ENCODE assay signal across 20 cellular contexts in the genomic region with DNA sequence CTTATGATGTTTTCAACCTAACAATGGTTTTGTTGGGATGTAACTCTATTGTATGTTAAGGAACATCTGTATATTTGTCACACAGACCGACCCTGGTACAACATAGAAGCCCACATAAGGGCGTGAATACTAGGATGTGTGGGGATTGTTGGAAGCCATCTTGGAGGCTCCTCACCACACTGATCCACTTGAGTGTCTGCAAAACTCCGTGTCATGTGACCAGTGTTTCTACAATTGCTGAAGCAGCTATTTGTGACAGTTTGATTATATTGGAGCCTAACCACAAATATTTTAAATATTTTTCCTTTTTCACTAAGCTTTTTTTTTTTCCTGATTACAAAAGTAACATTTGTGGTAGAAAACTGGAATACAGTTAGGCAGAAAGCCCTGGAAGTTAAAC. TPM values are rescaled to one million over a fixed set of nuclear protein-coding genes. Genes with fewer than 3 reads are reported as not detected.
DNase-seq lines count a peak whose midpoint lies in the region; ATAC-seq and TF ChIP-seq lines count a peak whose summit lies in the region.
"Had no signal": no experiment of that assay in that cellular context is flagged by ENCODE, and none has a peak within 500 bp of the region (broad histone marks: within the 10 kb centered on the region; RNA-seq: fewer than 3 reads in every experiment).

No MANE protein-coding gene starts in this region.

- CTCF ChIA-PET in IMR-90 (lab: Yijun Ruan, JAX): interaction anchor here (0.7 to 1.7 kb wide), 4 partner anchors 9 to 1145 kb away, joined by 3 to 6 read pairs (median 4); no protein-coding TSS in a partner anchor

- H3K23ac ChIP-seq in IMR-90 (ENCODE audit: low read depth, low read length): no peak overlapping the region

- H2AK9ac ChIP-seq in IMR-90 (replicated peaks; ENCODE audit: low read depth, low read length, poor library complexity): no peak overlapping the region

- ATAC-seq in IMR-90 (ENCODE audit: low read depth) (peak; percentile 81), GM19351 (IDR thresholded peaks at IDR 0.05; ENCODE audit: unreplicated experiment) (no peak), left colon (no peak)
- ATAC-seq: HCT116; naive thymus-derived CD8-positive, alpha-beta T cell had no signal

- H3K36me3 ChIP-seq in IMR-90 (ENCODE audit: control insufficient read depth, insufficient read depth, low read length): no peaks in the 10 kb centered on the region
- H3K36me3 ChIP-seq in osteoblast (ENCODE audit: insufficient read depth, low read length): no peaks in the 10 kb centered on the region
- H3K36me3 ChIP-seq: cardiac muscle cell, Peyer's patch, prostate gland, stomach had no signal

- intact Hi-C loops in IMR-90 (cut with micrococcal nuclease): loop anchor here (5.0 kb wide), 1 partner anchor 59 kb away; no protein-coding TSS in a partner anchor
- intact Hi-C loops in left colon (cut with DNase I, micrococcal nuclease): no loop called here

- peak overlapping the region; percentile 79 for H2BK5ac ChIP-seq in IMR-90 (ENCODE audit: low read depth, low read length, poor library complexity, severe bottlenecking)

- H2BK120ac ChIP-seq in IMR-90 (ENCODE audit: low read depth, low read length): peak overlapping the region; percentile 69

- peak overlapping the region; percentile 51; the same call in 1 of the 2 replicates for H3K18ac ChIP-seq in IMR-90 (ENCODE audit: low read depth, low read length)

- no TSS peak for BruUV-seq in IMR-90 (replicated peaks; lab: Mats Ljungman, UMichigan)

- no peak overlapping the region for H4K91ac ChIP-seq in IMR-90 (ENCODE audit: insufficient read depth, low read depth, low read length)

- H3K9ac ChIP-seq in IMR-90 (ENCODE audit: low read depth, low read length): no peak overlapping the region

- no CpG with 5 or more reads among the region's 3 CpGs for WGBS in IMR-90 (ENCODE audit: extremely low coverage in 2 of 2, insufficient read length in 1 of 2), 2 experiments

- peak overlapping the region; percentile 75; the same call in 1 of the 2 replicates for H2AK5ac ChIP-seq in IMR-90 (ENCODE audit: low read depth, low read length)

- no peak overlapping the region for H3K4me3 ChIP-seq in IMR-90 (ENCODE audit: insufficient read depth, low read depth, low read length)
- H3K4me3 ChIP-seq in choroid plexus epithelial cell (ENCODE audit: low read depth, low read length): no peak overlapping the region
- no peak overlapping the region for H3K4me3 ChIP-seq in osteoblast (ENCODE audit: insufficient read depth, low read length)
- H3K4me3 ChIP-seq: cardiac muscle cell, lung, Peyer's patch, prostate gland, stomach had no signal

- DNase-seq in AG09319 (ENCODE audit: extremely low read depth, low read depth) (peak; percentile 39), IMR-90 (peak; percentile 83), choroid plexus epithelial cell (ENCODE audit: low read depth) (peak; percentile 77), osteoblast (ENCODE audit: insufficient read length, low spot score, missing footprints) (no peak), SKM-1 treated with dmso at 0.1 percent for 144 hours (lab: John Stamatoyannopoulos, UW; ENCODE audit: unreplicated experiment) (no peak), left colon (no peak)
- DNase-seq in NK-92 treated with Interleukin-12 subunit alpha and Interleukin-12 subunit beta, amount 100 ng/mL, for 24 hours (lab: John Stamatoyannopoulos, UW): no peak
- DNase-seq: activated CD4-positive, alpha-beta T cell treated with anti-CD3 and anti-CD28 coated beads, Interleukin-2, amount 50 U/mL, for 4 hours; effector CD4-positive, alpha-beta T cell; foreskin keratinocyte; naive thymus-derived CD8-positive, alpha-beta T cell; NCI-H1105 treated with DMSO at 0.1 percent for 48 hours; Peyer's patch; stimulated activated CD4-positive, alpha-beta T cell treated with anti-CD3 and anti-CD28 coated beads, Interleukin-15, amount 100 ng/mL, for 24 hours; stomach had no signal

- H3K79me2 ChIP-seq in osteoblast (ENCODE audit: insufficient read depth, low read length): peaks cover 86% of the 10 kb centered on the region

- H2BK20ac ChIP-seq in IMR-90 (ENCODE audit: low read depth, low read length): no peak overlapping the region

- H3K79me1 ChIP-seq in IMR-90 (ENCODE audit: low read depth in 1 of 2, low read length in 2 of 2): peaks cover 25 to 64% of the 10 kb centered on the region in 2 experiments

- peak overlapping the region; percentile 59; the same call in 1 of the 2 replicates for H3K4ac ChIP-seq in IMR-90 (ENCODE audit: low read depth, low read length)

- no peak for TF ChIP-seq POLR2A in IMR-90 (IDR thresholded peaks at IDR 0.05; ENCODE audit: low read depth, low read length)

- H3K9me3 ChIP-seq in IMR-90 (ENCODE audit: control insufficient read depth, insufficient read depth, low read length) (no peaks in the 10 kb centered on the region), osteoblast (ENCODE audit: low read depth, low read length) (no peaks in the 10 kb centered on the region)
- H3K9me3 ChIP-seq: Peyer's patch, prostate gland had no signal

- H4K20me1 ChIP-seq in IMR-90 (ENCODE audit: insufficient read depth, low read length) (peaks cover 26% of the 10 kb centered on the region), osteoblast (ENCODE audit: insufficient read depth, low read length) (peaks cover 12% of the 10 kb centered on the region)

- H4K5ac ChIP-seq in IMR-90 (ENCODE audit: low read depth, low read length): no peak overlapping the region

- POLR2A ChIA-PET in IMR-90 (lab: Charles Lee; ENCODE audit: unreplicated experiment): interaction anchor here (0.6 kb wide), 2 partner anchors 9 to 15 kb away, joined by 3 read pairs; no protein-coding TSS in a partner anchor

- H3K56ac ChIP-seq in IMR-90 (ENCODE audit: extremely low read depth, insufficient read depth, low read length): no peak overlapping the region

- TF ChIP-seq CTCF in AG09319 (IDR thresholded peaks at IDR 0.05; ENCODE audit: low read depth, low read length): no peak
- no peak for TF ChIP-seq CTCF in IMR-90 (conservative IDR thresholded peaks at IDR 0.05; ENCODE audit: low read depth, low read length)
- TF ChIP-seq CTCF in choroid plexus epithelial cell (conservative IDR thresholded peaks at IDR 0.05; ENCODE audit: low read depth, low read length): no peak
- no peak for TF ChIP-seq CTCF in osteoblast (IDR thresholded peaks at IDR 0.05; ENCODE audit: extremely low read depth, low read depth, low read length)

- dilution Hi-C loops in IMR-90 (cut with HindIII; ENCODE audit: low sequenced_read_pairs, unreplicated experiment): no loop called here

- H4K8ac ChIP-seq in IMR-90 (ENCODE audit: low read depth in 2 of 2, low read length in 2 of 2): peak overlapping the region in 1 of 2 experiments; percentile 78; a peak in 2 of 4 replicates

- H3K4me1 ChIP-seq in IMR-90 (ENCODE audit: control insufficient read depth, insufficient read depth, low read length) (peaks cover 7% of the 10 kb centered on the region), osteoblast (ENCODE audit: insufficient read depth, low read length) (peaks cover 22% of the 10 kb centered on the region)
- H3K4me1 ChIP-seq: foreskin keratinocyte, prostate gland had no signal

- H2AFZ ChIP-seq in IMR-90 (replicated peaks; ENCODE audit: low read length, poor library complexity) (no peak overlapping the region), osteoblast (ENCODE audit: low read length) (no peak overlapping the region)

- peaks cover 8% of the 10 kb centered on the region for H3K9me1 ChIP-seq in IMR-90 (ENCODE audit: insufficient read depth, low read length)

- H3K27ac ChIP-seq in IMR-90 (ENCODE audit: insufficient read depth, low read length): peak overlapping the region; percentile 17; the same call in 1 of the 2 replicates
- peak overlapping the region; percentile 55 for H3K27ac ChIP-seq in osteoblast (ENCODE audit: low read depth, low read length)
- H3K27ac ChIP-seq: cardiac muscle cell, foreskin keratinocyte, Peyer's patch, prostate gland, stomach had no signal

- no peak overlapping the region for H2BK15ac ChIP-seq in IMR-90 (ENCODE audit: low read depth, low read length)

- in situ Hi-C loops in IMR-90 (cut with MboI; ENCODE audit: low sequenced_read_pairs): no loop called here

- H3K14ac ChIP-seq in IMR-90 (replicated peaks; ENCODE audit: low read depth, low read length): peak overlapping the region; percentile 46; the same call in 1 of the 2 replicates

- no peak for TF ChIP-seq RAD21 in IMR-90 (IDR thresholded peaks at IDR 0.05; ENCODE audit: low read length)

- no peaks in the 10 kb centered on the region for H3K27me3 ChIP-seq in IMR-90 (ENCODE audit: control insufficient read depth, insufficient read depth, low read length)
- no peaks in the 10 kb centered on the region for H3K27me3 ChIP-seq in osteoblast (ENCODE audit: insufficient read depth, low read length)
- H3K27me3 ChIP-seq: cardiac muscle cell, foreskin keratinocyte, Peyer's patch, stomach had no signal

- H3K4me2 ChIP-seq in IMR-90 (ENCODE audit: low read depth, low read length) (peak overlapping the region; percentile 18; the same call in 1 of the 2 replicates), osteoblast (ENCODE audit: insufficient read depth, low read length) (peak overlapping the region; percentile 25)

TF ChIP-seq in IMR-90, 13 proteins besides CTCF, POLR2A, EP300 and RAD21:
- TF ChIP-seq MAFK (IDR thresholded peaks at IDR 0.05; ENCODE audit: low read depth, low read length): peak; percentile 88
- no peak for TF ChIP-seq SMC3 (IDR thresholded peaks at IDR 0.05; ENCODE audit: low read depth, low read length)
- TF ChIP-seq, protein P1, sequence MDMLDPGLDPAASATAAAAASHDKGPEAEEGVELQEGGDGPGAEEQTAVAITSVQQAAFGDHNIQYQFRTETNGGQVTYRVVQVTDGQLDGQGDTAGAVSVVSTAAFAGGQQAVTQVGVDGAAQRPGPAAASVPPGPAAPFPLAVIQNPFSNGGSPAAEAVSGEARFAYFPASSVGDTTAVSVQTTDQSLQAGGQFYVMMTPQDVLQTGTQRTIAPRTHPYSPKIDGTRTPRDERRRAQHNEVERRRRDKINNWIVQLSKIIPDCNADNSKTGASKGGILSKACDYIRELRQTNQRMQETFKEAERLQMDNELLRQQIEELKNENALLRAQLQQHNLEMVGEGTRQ (IDR thresholded peaks at IDR 0.05; ENCODE audit: low read depth, low read length): peak; percentile 79

RNA-seq across cellular contexts. Expression of a gene that starts 27.9 kb away (rescaled TPM):
- total RNA-seq in IMR-90 (2012; rRNA removed) (7.7 and 15.8 TPM in 2 replicates), osteoblast (38.4 and 44.5 TPM in 2 replicates), left colon (10 to 100 TPM; 51.3 to 52.4 TPM)
- polyA plus RNA-seq in IMR-90 (2012; rRNA removed): 20.5 and 21.1 TPM in 2 replicates
- polyA plus RNA-seq in IMR-90 (2012; cell fraction: cytosol; rRNA removed): 4.4 and 6.5 TPM in 2 replicates
- 3.3 and 9.8 TPM in 2 replicates for polyA plus RNA-seq in IMR-90 (2012; cell fraction: nucleus; rRNA removed; ENCODE audit: low replicate concordance)

Comparison
In these comparisons a context has a peak if more than half of its experiments do, and no peak if none do; other contexts are left out.
1. DNase-seq: peak in AG09319 (single experiment), IMR-90 (single experiment) and choroid plexus epithelial cell (single experiment); none in osteoblast (single experiment), SKM-1 treated with dmso at 0.1 percent for 144 hours (single experiment), NK-92 treated with Interleukin-12 subunit alpha and Interleukin-12 subunit beta, amount 100 ng/mL, for 24 hours (single experiment) and left colon (0 of 2).